In genomic region chr2:74779587-74780135, GRCh38 we compare ENCODE assay signal across 17 cellular contexts.
"Had no signal": no experiment of that assay in that cellular context is flagged by ENCODE, and none has a peak within 500 bp of the region (broad histone marks: within the 10 kb centered on the region; RNA-seq: fewer than 3 reads in every experiment).

No MANE protein-coding gene starts in this region.

- H3K27ac Mint-ChIP-seq: activated naive CD4-positive, alpha-beta T cell treated with anti-CD3 and anti-CD28 coated beads, Interleukin-2, amount 10 ng/mL, durations not matched to agents 7 days and 5 days had no signal

- H3K4me3 Mint-ChIP-seq: activated naive CD4-positive, alpha-beta T cell treated with anti-CD3 and anti-CD28 coated beads, Interleukin-2, amount 10 ng/mL, durations not matched to agents 7 days and 5 days; nephron had no signal

- H3K36me3 Mint-ChIP-seq: activated naive CD4-positive, alpha-beta T cell treated with anti-CD3 and anti-CD28 coated beads, Interleukin-2, amount 10 ng/mL, durations not matched to agents 7 days and 5 days had no signal

- H3K9me3 Mint-ChIP-seq: activated naive CD4-positive, alpha-beta T cell treated with anti-CD3 and anti-CD28 coated beads, Interleukin-2, amount 10 ng/mL, durations not matched to agents 7 days and 5 days had no signal

- DNase-seq: activated CD4-positive, CD25-positive, alpha-beta regulatory T cell treated with anti-CD3 and anti-CD28 coated beads, Interleukin-2, amount 50 U/mL, for 72 hours; activated CD8-positive, alpha-beta memory T cell treated with anti-CD3 and anti-CD28 coated beads for 24 hours; activated CD8-positive, alpha-beta memory T cell treated with anti-CD3 and anti-CD28 coated beads, Interleukin-2, amount 50 U/mL, for 48 hours; activated effector memory CD4-positive, alpha-beta T cell treated with Interleukin-2 at 50 U/mL for 16 hours; activated naive CD4-positive, alpha-beta T cell treated with anti-CD3 and anti-CD28 coated beads, Interleukin-2, amount 10 ng/mL, durations not matched to agents 7 days and 5 days; activated T-cell treated with anti-CD3 and anti-CD28 coated beads, Interleukin-2, amount 50 U/mL, for 48 hours; effector CD4-positive, alpha-beta T cell; esophagus squamous epithelium; heart right ventricle; occipital lobe; retina; spleen; stimulated activated naive CD4-positive, alpha-beta T cell treated with Interleukin-2 at 50 U/mL for 16 hours; substantia nigra; T-helper 2 cell; uterus had no signal
